In the genomic region with DNA sequence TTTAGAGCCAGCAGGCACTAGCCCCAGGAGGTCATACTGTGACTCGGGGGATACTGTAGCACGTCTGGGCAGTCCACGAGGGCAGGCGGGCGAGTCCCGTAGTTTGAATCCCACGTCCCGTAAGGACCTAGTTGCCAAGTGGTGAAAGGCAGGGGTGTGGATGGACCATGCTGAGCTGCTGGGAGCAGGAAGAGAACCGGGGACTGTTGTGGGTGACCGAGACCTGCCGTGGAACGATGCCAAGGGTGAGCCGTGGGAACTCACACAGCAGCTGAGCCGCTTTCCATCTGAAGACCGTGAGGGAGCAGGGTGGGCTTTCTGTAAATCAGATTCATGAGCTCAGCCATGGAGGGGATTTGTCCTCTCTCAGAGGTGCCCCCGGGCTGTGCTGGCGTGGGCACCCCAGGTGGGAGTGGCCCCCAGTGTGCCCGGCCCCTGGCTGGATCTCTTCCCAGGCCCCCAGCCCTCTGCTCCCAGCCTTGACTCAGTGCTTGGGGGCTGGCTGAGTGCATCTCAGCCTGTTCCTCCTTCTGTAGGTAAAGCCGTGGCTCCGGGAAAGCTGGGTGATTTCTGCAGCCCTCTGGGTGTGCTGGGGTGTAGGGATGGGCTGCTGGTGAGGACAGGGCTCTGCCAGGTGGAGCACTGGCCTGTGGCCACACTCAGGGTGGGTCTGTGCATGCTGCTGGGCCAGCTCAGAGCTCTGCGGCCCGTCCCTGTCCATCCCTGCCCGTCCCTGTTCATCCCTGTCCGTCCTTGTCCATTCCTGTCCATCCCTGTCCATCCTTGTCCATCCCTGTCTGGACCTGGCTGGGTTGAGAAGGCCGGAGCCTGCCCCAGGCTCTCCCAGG, we compare ENCODE assay signal across 11 cellular contexts. TPM values are rescaled to one million over a fixed set of nuclear protein-coding genes. Genes with fewer than 3 reads are reported as not detected.
A peak's percentile ranks its signal among the peaks of the same experiment; 100 is the strongest.
DNase-seq lines count a peak whose midpoint lies in the region; ATAC-seq and TF ChIP-seq lines count a peak whose summit lies in the region.
"Had no signal": no experiment of that assay in that cellular context is flagged by ENCODE, and none has a peak within 500 bp of the region (broad histone marks: within the 10 kb centered on the region; RNA-seq: fewer than 3 reads in every experiment).

No MANE protein-coding gene starts in this region.

- no peaks in the 10 kb centered on the region for H3K9me3 Mint-ChIP-seq in stimulated activated naive CD8-positive, alpha-beta T cell treated with anti-CD3 and anti-CD28 coated beads, Interleukin-15, amount 100 ng/mL, for 72 hours
- H3K9me3 Mint-ChIP-seq in neural progenitor cell, result peaks cover 2% of the 10 kb centered on the region
- no peaks in the 10 kb centered on the region for H3K9me3 Mint-ChIP-seq in CD4-positive, alpha-beta memory T cell

- CTCF ChIA-PET in CD4-positive, alpha-beta memory T cell (lab: Charles Lee; ENCODE audit: partially characterized antibody), result no interaction called here

- H3K27ac Mint-ChIP-seq in stimulated activated naive CD8-positive, alpha-beta T cell treated with anti-CD3 and anti-CD28 coated beads, Interleukin-15, amount 100 ng/mL, for 72 hours, result peak overlapping the region in 1 of 2 donors; percentile 27
- peak overlapping the region; percentile 98 for H3K27ac Mint-ChIP-seq in neural progenitor cell
- no peak overlapping the region for H3K27ac Mint-ChIP-seq in CD4-positive, alpha-beta memory T cell
- H3K27ac Mint-ChIP-seq: T-helper 17 cell had no signal

- H3K4me3 ChIP-seq in neural progenitor cell, result no peak overlapping the region
- no peak overlapping the region for H3K4me3 ChIP-seq in CD4-positive, alpha-beta memory T cell (ENCODE audit: low read length in 2 of 2)

- H3F3A ChIP-seq in neural progenitor cell (ENCODE audit: low read depth), result peaks cover 31% of the 10 kb centered on the region

- ATAC-seq in stimulated activated naive CD8-positive, alpha-beta T cell treated with anti-CD3 and anti-CD28 coated beads, Interleukin-15, amount 100 ng/mL, for 72 hours, result peak; percentile 22
- ATAC-seq in stimulated activated naive CD8-positive, alpha-beta T cell treated with anti-CD3 and anti-CD28 coated beads, Interleukin-15, Interleukin-2, amounts not matched to agents 100 U/mL and 50 U/mL, for 24 hours, result no peak
- ATAC-seq in foreskin keratinocyte, result peak; percentile 18
- ATAC-seq: T-helper 17 cell had no signal

- H3K79me2 ChIP-seq in neural progenitor cell (ENCODE audit: low read depth), result peaks cover 4% of the 10 kb centered on the region

- no peaks in the 10 kb centered on the region for H3K36me3 ChIP-seq in neural progenitor cell
- H3K36me3 ChIP-seq in CD4-positive, alpha-beta memory T cell (ENCODE audit: insufficient read depth, low read length), result no peaks in the 10 kb centered on the region

- H3K4me1 ChIP-seq in foreskin keratinocyte, result no peaks in the 10 kb centered on the region
- peaks cover 36% of the 10 kb centered on the region for H3K4me1 ChIP-seq in neural progenitor cell
- no peaks in the 10 kb centered on the region for H3K4me1 ChIP-seq in CD4-positive, alpha-beta memory T cell (ENCODE audit: insufficient read depth, low read length)

- H3K27me3 ChIP-seq in foreskin keratinocyte, result no peaks in the 10 kb centered on the region
- H3K27me3 ChIP-seq in neural progenitor cell, result no peaks in the 10 kb centered on the region
- no peaks in the 10 kb centered on the region for H3K27me3 ChIP-seq in CD4-positive, alpha-beta memory T cell (ENCODE audit: insufficient read depth, low read length)

- intact Hi-C loops in CD4-positive, alpha-beta memory T cell (cut with micrococcal nuclease), result no loop called here

- no peaks in the 10 kb centered on the region for H4K20me1 ChIP-seq in neural progenitor cell (ENCODE audit: low read depth)

- H3K27ac ChIP-seq in foreskin keratinocyte, result no peak overlapping the region
- H3K27ac ChIP-seq in neural progenitor cell, result peak overlapping the region; percentile 78
- no peak overlapping the region for H3K27ac ChIP-seq in CD4-positive, alpha-beta memory T cell (ENCODE audit: low read depth, low read length)

- POLR2A ChIA-PET in CD4-positive, alpha-beta memory T cell (lab: Charles Lee; ENCODE audit: partially characterized antibody), result no interaction called here

- no peaks in the 10 kb centered on the region for H3K27me3 Mint-ChIP-seq in stimulated activated naive CD8-positive, alpha-beta T cell treated with anti-CD3 and anti-CD28 coated beads, Interleukin-15, amount 100 ng/mL, for 72 hours
- H3K27me3 Mint-ChIP-seq in neural progenitor cell (ENCODE audit: insufficient read depth, low read depth), result peaks cover 12% of the 10 kb centered on the region
- H3K27me3 Mint-ChIP-seq in CD4-positive, alpha-beta memory T cell, result no peaks in the 10 kb centered on the region
- H3K27me3 Mint-ChIP-seq: T-helper 17 cell had no signal

- H2AFZ ChIP-seq in neural progenitor cell (replicated peaks), result no peak overlapping the region

- H3K9me3 ChIP-seq in neural progenitor cell (ENCODE audit: low read depth), result no peaks in the 10 kb centered on the region
- H3K9me3 ChIP-seq in CD4-positive, alpha-beta memory T cell (ENCODE audit: control insufficient read depth in 1 of 2, low read length in 2 of 2), result no peaks in the 10 kb centered on the region

- H3K4me1 Mint-ChIP-seq in stimulated activated naive CD8-positive, alpha-beta T cell treated with anti-CD3 and anti-CD28 coated beads, Interleukin-15, amount 100 ng/mL, for 72 hours, result peaks cover 24% of the 10 kb centered on the region
- peaks cover 40% of the 10 kb centered on the region for H3K4me1 Mint-ChIP-seq in neural progenitor cell
- peaks cover 6 to 12% (median 10%) of the 10 kb centered on the region in 4 donors for H3K4me1 Mint-ChIP-seq in CD4-positive, alpha-beta memory T cell

- no peak for TF ChIP-seq CTCF in foreskin keratinocyte (conservative IDR thresholded peaks at IDR 0.05)
- no peak for TF ChIP-seq CTCF in neural progenitor cell (IDR thresholded peaks at IDR 0.05)

- H3K4me3 Mint-ChIP-seq in stimulated activated naive CD8-positive, alpha-beta T cell treated with anti-CD3 and anti-CD28 coated beads, Interleukin-15, amount 100 ng/mL, for 72 hours, result no peak overlapping the region
- peak overlapping the region; percentile 71 for H3K4me3 Mint-ChIP-seq in neural progenitor cell
- no peak overlapping the region for H3K4me3 Mint-ChIP-seq in CD4-positive, alpha-beta memory T cell
- H3K4me3 Mint-ChIP-seq: T-helper 17 cell had no signal

- peak overlapping the region; percentile 55 for H3K4me2 ChIP-seq in neural progenitor cell

- no peak for DNase-seq in stimulated activated naive CD8-positive, alpha-beta T cell treated with anti-CD3 and anti-CD28 coated beads, Interleukin-15, amount 100 ng/mL, for 72 hours
- no peak for DNase-seq in stimulated activated naive CD8-positive, alpha-beta T cell treated with anti-CD3 and anti-CD28 coated beads, Interleukin-15, Interleukin-2, amounts not matched to agents 100 U/mL and 50 U/mL, for 24 hours
- DNase-seq in foreskin keratinocyte, result no peak
- DNase-seq in neural progenitor cell (ENCODE audit: low spot score), result no peak
- DNase-seq in CD4-positive, alpha-beta memory T cell, result no peak
- DNase-seq in activated effector memory CD4-positive, alpha-beta T cell treated with Interleukin-2 at 50 U/mL for 16 hours, result no peak
- DNase-seq in NCI-H2029 treated with DMSO at 0.1 percent for 48 hours (lab: John Stamatoyannopoulos, UW), result no peak
- DNase-seq in hippocampal formation (lab: John Stamatoyannopoulos, UW), result no peak
- DNase-seq: NK-92 treated with Interleukin-12 subunit alpha and Interleukin-12 subunit beta, amount 100 ng/mL, for 24 hours; T-helper 17 cell had no signal

- H3K36me3 Mint-ChIP-seq in neural progenitor cell, result peaks cover 8% of the 10 kb centered on the region
- peaks cover 4 to 7% of the 10 kb centered on the region in 2 donors for H3K36me3 Mint-ChIP-seq in CD4-positive, alpha-beta memory T cell

- no peak overlapping the region for H3K9ac ChIP-seq in neural progenitor cell

RNA-seq across cellular contexts. Expression of a gene that starts 13.6 kb away (rescaled TPM):
- total RNA-seq in foreskin keratinocyte, result 16.7 and 20.2 TPM in 2 replicates
- 16.6 and 21.5 TPM in 2 replicates for polyA plus RNA-seq in foreskin keratinocyte
- total RNA-seq in neural progenitor cell (ENCODE audit: low replicate concordance), result 13.1 and 40.9 TPM in 2 replicates
- total RNA-seq in CD4-positive, alpha-beta memory T cell, result 10 to 100 TPM; 40.4 to 40.6 TPM
- polyA plus RNA-seq in CD4-positive, alpha-beta memory T cell, result 10 to 100 TPM; 25.1 to 36.7 TPM

RNA-seq across cellular contexts. Expression of a gene that starts 30.1 kb away (rescaled TPM):
- total RNA-seq in foreskin keratinocyte, result not detected in 2 replicates
- polyA plus RNA-seq in foreskin keratinocyte, result not detected in 2 replicates
- total RNA-seq in neural progenitor cell (ENCODE audit: low replicate concordance), result 0.25 TPM in 1 of 2 replicates, not detected in the other
- total RNA-seq in CD4-positive, alpha-beta memory T cell, result not detected
- polyA plus RNA-seq in CD4-positive, alpha-beta memory T cell, result not detected
- total RNA-seq: A673, T-helper 17 cell had no signal

RNA-seq across cellular contexts. Expression of a gene that starts 31.6 kb away (rescaled TPM):
- total RNA-seq in foreskin keratinocyte, result 87.1 and 87.4 TPM in 2 replicates
- polyA plus RNA-seq in foreskin keratinocyte, result 135 and 144 TPM in 2 replicates
- total RNA-seq in neural progenitor cell (ENCODE audit: low replicate concordance), result 53.0 and 85.0 TPM in 2 replicates
- total RNA-seq in CD4-positive, alpha-beta memory T cell, result 10 to 100 TPM; 33.4 to 35.4 TPM
- polyA plus RNA-seq in CD4-positive, alpha-beta memory T cell, result 10 to 100 TPM; 37.9 to 70.8 TPM

RNA-seq across cellular contexts. Expression of a gene that starts 32.0 kb away (rescaled TPM):
- 15.9 and 16.2 TPM in 2 replicates for total RNA-seq in foreskin keratinocyte
- 12.7 and 12.8 TPM in 2 replicates for polyA plus RNA-seq in foreskin keratinocyte
- total RNA-seq in neural progenitor cell (ENCODE audit: low replicate concordance), result 15.4 and 46.7 TPM in 2 replicates
- 10 to 100 TPM; 18.0 to 18.7 TPM for total RNA-seq in CD4-positive, alpha-beta memory T cell
- polyA plus RNA-seq in CD4-positive, alpha-beta memory T cell, result 1 to 10 TPM; 5.7 to 8.2 TPM

RNA-seq across cellular contexts. Expression of a gene that starts 40.4 kb away (rescaled TPM):
- 27.5 and 30.2 TPM in 2 replicates for total RNA-seq in foreskin keratinocyte
- 43.9 and 46.1 TPM in 2 replicates for polyA plus RNA-seq in foreskin keratinocyte
- total RNA-seq in neural progenitor cell (ENCODE audit: low replicate concordance), result 31.6 and 81.2 TPM in 2 replicates
- 1 to 10 TPM in 1 of 2 experiments, under 1 TPM in 1; 0.86 to 2.3 TPM for total RNA-seq in CD4-positive, alpha-beta memory T cell
- polyA plus RNA-seq in CD4-positive, alpha-beta memory T cell, result under 1 TPM in 1 of 2 donors, not detected in 1; 0.44 TPM
